In genomic region chr2:449246-450067, GRCh38 we compare ENCODE assay signal across 1 cellular context.
TF ChIP-seq lines count a peak whose summit lies in the region.

No MANE protein-coding gene starts in this region.

TF ChIP-seq in GM23338, 12 proteins besides CTCF, POLR2A, EP300 and RAD21 (continued from another document):
- TF ChIP-seq, protein P1, sequence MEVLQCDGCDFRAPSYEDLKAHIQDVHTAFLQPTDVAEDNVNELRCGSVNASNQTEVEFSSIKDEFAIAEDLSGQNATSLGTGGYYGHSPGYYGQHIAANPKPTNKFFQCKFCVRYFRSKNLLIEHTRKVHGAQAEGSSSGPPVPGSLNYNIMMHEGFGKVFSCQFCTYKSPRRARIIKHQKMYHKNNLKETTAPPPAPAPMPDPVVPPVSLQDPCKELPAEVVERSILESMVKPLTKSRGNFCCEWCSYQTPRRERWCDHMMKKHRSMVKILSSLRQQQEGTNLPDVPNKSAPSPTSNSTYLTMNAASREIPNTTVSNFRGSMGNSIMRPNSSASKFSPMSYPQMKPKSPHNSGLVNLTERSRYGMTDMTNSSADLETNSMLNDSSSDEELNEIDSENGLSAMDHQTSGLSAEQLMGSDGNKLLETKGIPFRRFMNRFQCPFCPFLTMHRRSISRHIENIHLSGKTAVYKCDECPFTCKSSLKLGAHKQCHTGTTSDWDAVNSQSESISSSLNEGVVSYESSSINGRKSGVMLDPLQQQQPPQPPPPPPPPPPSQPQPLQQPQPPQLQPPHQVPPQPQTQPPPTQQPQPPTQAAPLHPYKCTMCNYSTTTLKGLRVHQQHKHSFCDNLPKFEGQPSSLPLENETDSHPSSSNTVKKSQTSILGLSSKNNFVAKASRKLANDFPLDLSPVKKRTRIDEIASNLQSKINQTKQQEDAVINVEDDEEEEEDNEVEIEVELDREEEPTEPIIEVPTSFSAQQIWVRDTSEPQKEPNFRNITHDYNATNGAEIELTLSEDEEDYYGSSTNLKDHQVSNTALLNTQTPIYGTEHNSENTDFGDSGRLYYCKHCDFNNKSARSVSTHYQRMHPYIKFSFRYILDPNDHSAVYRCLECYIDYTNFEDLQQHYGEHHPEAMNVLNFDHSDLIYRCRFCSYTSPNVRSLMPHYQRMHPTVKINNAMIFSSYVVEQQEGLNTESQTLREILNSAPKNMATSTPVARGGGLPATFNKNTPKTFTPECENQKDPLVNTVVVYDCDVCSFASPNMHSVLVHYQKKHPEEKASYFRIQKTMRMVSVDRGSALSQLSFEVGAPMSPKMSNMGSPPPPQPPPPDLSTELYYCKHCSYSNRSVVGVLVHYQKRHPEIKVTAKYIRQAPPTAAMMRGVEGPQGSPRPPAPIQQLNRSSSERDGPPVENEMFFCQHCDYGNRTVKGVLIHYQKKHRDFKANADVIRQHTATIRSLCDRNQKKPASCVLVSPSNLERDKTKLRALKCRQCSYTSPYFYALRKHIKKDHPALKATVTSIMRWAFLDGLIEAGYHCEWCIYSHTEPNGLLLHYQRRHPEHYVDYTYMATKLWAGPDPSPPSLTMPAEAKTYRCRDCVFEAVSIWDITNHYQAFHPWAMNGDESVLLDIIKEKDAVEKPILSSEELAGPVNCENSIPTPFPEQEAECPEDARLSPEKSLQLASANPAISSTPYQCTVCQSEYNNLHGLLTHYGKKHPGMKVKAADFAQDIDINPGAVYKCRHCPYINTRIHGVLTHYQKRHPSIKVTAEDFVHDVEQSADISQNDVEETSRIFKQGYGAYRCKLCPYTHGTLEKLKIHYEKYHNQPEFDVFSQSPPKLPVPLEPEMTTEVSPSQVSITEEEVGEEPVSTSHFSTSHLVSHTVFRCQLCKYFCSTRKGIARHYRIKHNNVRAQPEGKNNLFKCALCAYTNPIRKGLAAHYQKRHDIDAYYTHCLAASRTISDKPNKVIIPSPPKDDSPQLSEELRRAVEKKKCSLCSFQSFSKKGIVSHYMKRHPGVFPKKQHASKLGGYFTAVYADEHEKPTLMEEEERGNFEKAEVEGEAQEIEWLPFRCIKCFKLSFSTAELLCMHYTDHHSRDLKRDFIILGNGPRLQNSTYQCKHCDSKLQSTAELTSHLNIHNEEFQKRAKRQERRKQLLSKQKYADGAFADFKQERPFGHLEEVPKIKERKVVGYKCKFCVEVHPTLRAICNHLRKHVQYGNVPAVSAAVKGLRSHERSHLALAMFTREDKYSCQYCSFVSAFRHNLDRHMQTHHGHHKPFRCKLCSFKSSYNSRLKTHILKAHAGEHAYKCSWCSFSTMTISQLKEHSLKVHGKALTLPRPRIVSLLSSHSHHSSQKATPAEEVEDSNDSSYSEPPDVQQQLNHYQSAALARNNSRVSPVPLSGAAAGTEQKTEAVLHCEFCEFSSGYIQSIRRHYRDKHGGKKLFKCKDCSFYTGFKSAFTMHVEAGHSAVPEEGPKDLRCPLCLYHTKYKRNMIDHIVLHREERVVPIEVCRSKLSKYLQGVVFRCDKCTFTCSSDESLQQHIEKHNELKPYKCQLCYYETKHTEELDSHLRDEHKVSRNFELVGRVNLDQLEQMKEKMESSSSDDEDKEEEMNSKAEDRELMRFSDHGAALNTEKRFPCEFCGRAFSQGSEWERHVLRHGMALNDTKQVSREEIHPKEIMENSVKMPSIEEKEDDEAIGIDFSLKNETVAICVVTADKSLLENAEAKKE (CRISPR knock-in tag; IDR thresholded peaks at IDR 0.05), result no peak
